ENCODE assay signal across 15 cellular contexts in the genomic region with DNA sequence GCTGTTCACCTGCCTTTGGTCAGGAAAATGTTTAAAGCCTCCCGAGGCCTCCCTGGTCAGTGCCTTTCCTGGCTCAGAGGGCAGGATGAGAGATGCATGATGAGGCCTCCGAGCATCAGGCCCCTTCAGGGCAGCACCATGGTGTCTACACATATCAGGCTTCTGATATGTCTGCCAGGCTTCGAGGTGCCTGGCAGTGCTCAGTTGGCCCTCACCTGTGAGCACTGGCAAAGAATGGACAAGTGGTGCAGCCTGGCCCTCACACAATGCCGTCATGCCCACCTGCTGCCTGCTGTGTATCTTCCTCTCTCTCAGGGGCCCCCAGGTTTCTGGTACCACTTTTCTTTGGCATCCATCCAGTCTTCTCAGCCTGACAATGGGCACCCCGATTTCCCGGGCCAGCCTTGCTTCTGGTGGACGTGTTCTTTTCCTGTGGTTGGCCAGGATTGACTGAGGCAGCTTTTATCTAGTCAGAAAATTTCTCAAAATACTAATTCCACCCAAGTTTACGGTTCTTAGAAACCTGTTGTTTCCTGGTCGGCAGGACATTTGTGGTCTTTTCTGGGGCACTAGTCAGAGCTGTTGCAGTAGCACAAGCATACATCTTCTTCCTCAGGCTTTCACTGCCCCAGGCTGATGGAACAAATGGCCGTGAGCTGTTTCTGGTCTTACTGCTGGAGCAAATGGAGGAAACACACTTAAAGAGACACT.
DNase-seq lines count a peak whose midpoint lies in the region; ATAC-seq and TF ChIP-seq lines count a peak whose summit lies in the region.
"Had no signal": no experiment of that assay in that cellular context is flagged by ENCODE, and none has a peak within 500 bp of the region (broad histone marks: within the 10 kb centered on the region; RNA-seq: fewer than 3 reads in every experiment).

No MANE protein-coding gene starts in this region.

- TF ChIP-seq RAD21 in IMR-90 (IDR thresholded peaks at IDR 0.05; ENCODE audit: low read length): no peak

- CTCF ChIA-PET in CD4-positive, alpha-beta T cell (lab: Charles Lee): interaction anchor here (1.6 to 2.6 kb wide), 2 partner anchors 52 to 71 kb away, joined by 6 to 12 read pairs; no protein-coding TSS in a partner anchor
- CTCF ChIA-PET in IMR-90 (lab: Yijun Ruan, JAX): interaction anchor here (1.1 kb wide), 1 partner anchor 8 kb away, joined by 3 read pairs; no protein-coding TSS in a partner anchor

- H3K4me1 Mint-ChIP-seq in CD4-positive, alpha-beta T cell (ENCODE audit: low read depth): no peaks in the 10 kb centered on the region
- H3K4me1 Mint-ChIP-seq in endodermal cell: no peaks in the 10 kb centered on the region

- H2BK15ac ChIP-seq in IMR-90 (ENCODE audit: low read depth, low read length): no peak overlapping the region
- H2BK15ac ChIP-seq in neuronal stem cell (ENCODE audit: low read length): no peak overlapping the region

- H3K4me2 ChIP-seq in IMR-90 (ENCODE audit: low read depth, low read length): no peak overlapping the region
- no peak overlapping the region for H3K4me2 ChIP-seq in neuronal stem cell (ENCODE audit: insufficient read depth, low read length, poor library complexity, severe bottlenecking)
- H3K4me2 ChIP-seq: BLaER1 had no signal

- no peaks in the 10 kb centered on the region for H4K20me1 ChIP-seq in IMR-90 (ENCODE audit: insufficient read depth, low read length)
- H4K20me1 ChIP-seq: BLaER1 had no signal

- H3K4ac ChIP-seq in IMR-90 (ENCODE audit: low read depth, low read length) (no peak overlapping the region), neuronal stem cell (ENCODE audit: low read length) (no peak overlapping the region)

- no peaks in the 10 kb centered on the region for H3K27me3 Mint-ChIP-seq in CD4-positive, alpha-beta T cell
- H3K27me3 Mint-ChIP-seq in endodermal cell (ENCODE audit: insufficient read depth): no peaks in the 10 kb centered on the region
- H3K27me3 Mint-ChIP-seq: stimulated activated naive B cell treated with anti-CD40 and anti-IgM and Interleukin-4, amounts not matched to agents 10 μg/mL and 1 μg/mL and 100 μg/mL, for 72 hours had no signal

- no peak overlapping the region for H3K18ac ChIP-seq in IMR-90 (ENCODE audit: low read depth, low read length)
- H3K18ac ChIP-seq in neuronal stem cell (ENCODE audit: low read length): no peak overlapping the region

- H2BK20ac ChIP-seq in IMR-90 (ENCODE audit: low read depth, low read length): no peak overlapping the region

- H3K14ac ChIP-seq in IMR-90 (replicated peaks; ENCODE audit: low read depth, low read length): no peak overlapping the region
- no peak overlapping the region for H3K14ac ChIP-seq in neuronal stem cell (ENCODE audit: low read length)

- H3K9me3 Mint-ChIP-seq in CD4-positive, alpha-beta T cell: no peaks in the 10 kb centered on the region
- H3K9me3 Mint-ChIP-seq in endodermal cell: no peaks in the 10 kb centered on the region
- H3K9me3 Mint-ChIP-seq: stimulated activated naive B cell treated with anti-CD40 and anti-IgM and Interleukin-4, amounts not matched to agents 10 μg/mL and 1 μg/mL and 100 μg/mL, for 72 hours had no signal

- no TSS peak for BruUV-seq in IMR-90 (replicated peaks; lab: Mats Ljungman, UMichigan)

- no peak for TF ChIP-seq CTCF in CD4-positive, alpha-beta T cell (IDR thresholded peaks at IDR 0.05)
- TF ChIP-seq CTCF in IMR-90 (conservative IDR thresholded peaks at IDR 0.05; ENCODE audit: low read depth, low read length) (no peak), endodermal cell (conservative IDR thresholded peaks at IDR 0.05) (no peak)

- peaks cover 0 to 15% of the 10 kb centered on the region in 2 experiments; a peak in 2 of 4 replicates for H3K79me1 ChIP-seq in IMR-90 (ENCODE audit: low read depth in 1 of 2, low read length in 2 of 2)
- H3K79me1 ChIP-seq in neuronal stem cell (ENCODE audit: low read depth, low read length): no peaks in the 10 kb centered on the region

- H2AK9ac ChIP-seq in IMR-90 (replicated peaks; ENCODE audit: low read depth, low read length, poor library complexity): no peak overlapping the region

- POLR2A ChIA-PET in CD4-positive, alpha-beta T cell (lab: Charles Lee): interaction anchor here (1.3 kb wide), 1 partner anchor 53 kb away, joined by 3 read pairs; no protein-coding TSS in a partner anchor
- POLR2A ChIA-PET in IMR-90 (lab: Charles Lee; ENCODE audit: unreplicated experiment): no interaction called here

- ATAC-seq in CD4-positive, alpha-beta T cell (ENCODE audit: poor library complexity): no peak
- ATAC-seq in IMR-90 (ENCODE audit: low read depth) (no peak), HG03378 (IDR thresholded peaks at IDR 0.05; ENCODE audit: unreplicated experiment) (no peak)
- ATAC-seq: stimulated activated naive B cell treated with anti-CD40 and anti-IgM and Interleukin-4, amounts not matched to agents 10 μg/mL and 1 μg/mL and 100 μg/mL, for 72 hours had no signal

- H3K4me3 ChIP-seq in IMR-90 (ENCODE audit: insufficient read depth, low read depth, low read length) (no peak overlapping the region), neuronal stem cell (ENCODE audit: low read length in 2 of 2) (no peak overlapping the region), endodermal cell (ENCODE audit: low read length) (no peak overlapping the region), HAP-1 (no peak overlapping the region)
- H3K4me3 ChIP-seq: BLaER1, psoas muscle had no signal

- in situ Hi-C loops in IMR-90 (cut with MboI; ENCODE audit: low sequenced_read_pairs) (loop anchor here (5.0 kb wide), 1 partner anchor 68 kb away; no protein-coding TSS in a partner anchor), HAP-1 (cut with MboI; ENCODE audit: low sequenced_read_pairs) (no loop called here)

- H2BK12ac ChIP-seq in neuronal stem cell (ENCODE audit: low read length): no peak overlapping the region

- H3K9ac ChIP-seq in IMR-90 (ENCODE audit: low read depth, low read length) (no peak overlapping the region), neuronal stem cell (ENCODE audit: low read depth, low read length, poor library complexity) (peak overlapping the region; percentile 1), endodermal cell (ENCODE audit: extremely low read depth, low read length, poor library complexity, severe bottlenecking) (no peak overlapping the region)
- H3K9ac ChIP-seq: BLaER1 had no signal

- no peaks in the 10 kb centered on the region for H3K27me3 ChIP-seq in CD4-positive, alpha-beta T cell (ENCODE audit: control insufficient read depth, insufficient read depth, low read length)
- H3K27me3 ChIP-seq in IMR-90 (ENCODE audit: control insufficient read depth, insufficient read depth, low read length) (no peaks in the 10 kb centered on the region), neuronal stem cell (ENCODE audit: control insufficient read depth in 3 of 3, insufficient read depth in 3 of 3, low read depth in 1 of 3, low read length in 3 of 3) (no peaks in the 10 kb centered on the region), endodermal cell (ENCODE audit: control insufficient read depth, insufficient read depth, low read length, poor library complexity, severe bottlenecking) (no peaks in the 10 kb centered on the region), HAP-1 (ENCODE audit: low read depth) (no peaks in the 10 kb centered on the region)
- H3K27me3 ChIP-seq: BLaER1 had no signal

- H4K91ac ChIP-seq in IMR-90 (ENCODE audit: insufficient read depth, low read depth, low read length): no peak overlapping the region
- H4K91ac ChIP-seq in neuronal stem cell (ENCODE audit: low read depth, low read length, poor library complexity): no peak overlapping the region

- no peak overlapping the region for H2BK120ac ChIP-seq in IMR-90 (ENCODE audit: low read depth, low read length)
- H2BK120ac ChIP-seq in neuronal stem cell (ENCODE audit: low read depth, low read length): no peak overlapping the region

- no peak overlapping the region for H3K4me3 Mint-ChIP-seq in CD4-positive, alpha-beta T cell
- H3K4me3 Mint-ChIP-seq in endodermal cell: no peak overlapping the region
- H3K4me3 Mint-ChIP-seq: stimulated activated naive B cell treated with anti-CD40 and anti-IgM and Interleukin-4, amounts not matched to agents 10 μg/mL and 1 μg/mL and 100 μg/mL, for 72 hours had no signal

- peaks cover 8% of the 10 kb centered on the region for H3K4me1 ChIP-seq in IMR-90 (ENCODE audit: control insufficient read depth, insufficient read depth, low read length)
- H3K4me1 ChIP-seq in neuronal stem cell (ENCODE audit: control insufficient read depth in 2 of 2, insufficient read depth in 1 of 2, low read depth in 1 of 2, low read length in 2 of 2): peaks cover 0 to 5% of the 10 kb centered on the region in 2 donors
- no peaks in the 10 kb centered on the region for H3K4me1 ChIP-seq in endodermal cell (ENCODE audit: control insufficient read depth, insufficient read depth, low read length)
- H3K4me1 ChIP-seq in HAP-1: no peaks in the 10 kb centered on the region
- H3K4me1 ChIP-seq: BLaER1, psoas muscle had no signal

- no peaks in the 10 kb centered on the region for H3K9me3 ChIP-seq in CD4-positive, alpha-beta T cell (ENCODE audit: control insufficient read depth, low read length)
- H3K9me3 ChIP-seq in IMR-90 (ENCODE audit: control insufficient read depth, insufficient read depth, low read length) (no peaks in the 10 kb centered on the region), neuronal stem cell (replicated peaks in 1 of 2; ENCODE audit: control insufficient read depth in 2 of 2, insufficient read depth in 1 of 2, low read depth in 1 of 2, low read length in 2 of 2) (no peaks in the 10 kb centered on the region), endodermal cell (ENCODE audit: control insufficient read depth, low read length) (no peaks in the 10 kb centered on the region), HAP-1 (no peaks in the 10 kb centered on the region)
- H3K9me3 ChIP-seq: BLaER1, psoas muscle had no signal

- peak overlapping the region; percentile 47 for H3K27ac Mint-ChIP-seq in CD4-positive, alpha-beta T cell
- H3K27ac Mint-ChIP-seq in endodermal cell: no peak overlapping the region
- H3K27ac Mint-ChIP-seq: stimulated activated naive B cell treated with anti-CD40 and anti-IgM and Interleukin-4, amounts not matched to agents 10 μg/mL and 1 μg/mL and 100 μg/mL, for 72 hours had no signal

- H3K36me3 Mint-ChIP-seq in CD4-positive, alpha-beta T cell (ENCODE audit: low read depth): peaks cover 61% of the 10 kb centered on the region
- H3K36me3 Mint-ChIP-seq in endodermal cell (ENCODE audit: low read depth): peaks cover 37% of the 10 kb centered on the region

- H3K56ac ChIP-seq in IMR-90 (ENCODE audit: extremely low read depth, insufficient read depth, low read length): no peak overlapping the region

- dilution Hi-C loops in IMR-90 (cut with HindIII; ENCODE audit: low sequenced_read_pairs, unreplicated experiment): no loop called here

- H3K9me1 ChIP-seq in IMR-90 (ENCODE audit: insufficient read depth, low read length): peaks cover 14% of the 10 kb centered on the region

- H2BK5ac ChIP-seq in IMR-90 (ENCODE audit: low read depth, low read length, poor library complexity, severe bottlenecking) (no peak overlapping the region), neuronal stem cell (ENCODE audit: low read length) (no peak overlapping the region)

- H4K8ac ChIP-seq in IMR-90 (ENCODE audit: low read depth in 2 of 2, low read length in 2 of 2) (no peak overlapping the region), neuronal stem cell (ENCODE audit: low read depth, low read length) (no peak overlapping the region)

- no peak for DNase-seq in CD4-positive, alpha-beta T cell
- DNase-seq in IMR-90: no peak
- peak; percentile 60 for DNase-seq in cerebellum (ENCODE audit: low spot score)
- DNase-seq in neuronal stem cell (ENCODE audit: low spot score): no peak
- DNase-seq in NCI-H748 (lab: John Stamatoyannopoulos, UW; ENCODE audit: unreplicated experiment): no peak
- no peak for DNase-seq in endodermal cell
- DNase-seq in HAP-1 (ENCODE audit: low spot score in 2 of 2): no peak
- DNase-seq: activated CD4-positive, CD25-positive, alpha-beta regulatory T cell; cortex of kidney; NCI-H1417 treated with DMSO at 0.1 percent for 48 hours; psoas muscle; stimulated activated CD4-positive, alpha-beta T cell treated with anti-CD3 and anti-CD28 coated beads, Interleukin-4, amount 100 ng/mL, for 24 hours; stimulated activated naive B cell treated with anti-CD40 and anti-IgM and Interleukin-4, amounts not matched to agents 10 μg/mL and 1 μg/mL and 100 μg/mL, for 72 hours had no signal

- H4K5ac ChIP-seq in IMR-90 (ENCODE audit: low read depth, low read length): no peak overlapping the region

- no peak overlapping the region; the same call in 1 of the 2 replicates for H2AK5ac ChIP-seq in IMR-90 (ENCODE audit: low read depth, low read length)
- H2AK5ac ChIP-seq in neuronal stem cell (ENCODE audit: low read depth, low read length): no peak overlapping the region

- TF ChIP-seq POLR2A in IMR-90 (IDR thresholded peaks at IDR 0.05; ENCODE audit: low read depth, low read length): no peak

- peak overlapping the region; percentile 4; the same call in 1 of the 2 replicates for H3K23ac ChIP-seq in IMR-90 (ENCODE audit: low read depth, low read length)
- H3K23ac ChIP-seq in neuronal stem cell (ENCODE audit: low read depth, low read length, poor library complexity): no peak overlapping the region

- intact Hi-C loops in CD4-positive, alpha-beta T cell (cut with DNase I, micrococcal nuclease): no loop called here
- intact Hi-C loops in IMR-90 (cut with micrococcal nuclease): loop anchor here (5.0 kb wide), 1 partner anchor 53 kb away; no protein-coding TSS in a partner anchor

- H2AFZ ChIP-seq in IMR-90 (replicated peaks; ENCODE audit: low read length, poor library complexity) (no peak overlapping the region), neuronal stem cell (ENCODE audit: low read length) (no peak overlapping the region)

- H3K27ac ChIP-seq in CD4-positive, alpha-beta T cell (ENCODE audit: low read depth, low read length): no peak overlapping the region
- H3K27ac ChIP-seq in IMR-90 (ENCODE audit: insufficient read depth, low read length) (no peak overlapping the region), neuronal stem cell (replicated peaks; ENCODE audit: low read length) (no peak overlapping the region), endodermal cell (ENCODE audit: low read depth, low read length) (no peak overlapping the region)
- H3K27ac ChIP-seq: BLaER1, psoas muscle had no signal

- WGBS in IMR-90 (ENCODE audit: extremely low coverage in 2 of 2, insufficient read length in 1 of 2), 2 experiments: 71% methylated on average over 8 of the region's 10 CpGs; no CpG with 5 or more reads in 1 of the 2 experiments
- no CpG with 5 or more reads among the region's 10 CpGs for WGBS in neuronal stem cell (ENCODE audit: extremely low coverage in 2 of 2, insufficient read length in 2 of 2, insufficient replicate concordance in 1 of 2), 2 donors
- 93 to 94% methylated on average over 8 to 10 of the region's 10 CpGs for WGBS in endodermal cell (ENCODE audit: insufficient coverage in 1 of 2, insufficient read length in 1 of 2), 2 experiments

- H3K36me3 ChIP-seq in IMR-90 (ENCODE audit: control insufficient read depth, insufficient read depth, low read length) (peaks cover 33% of the 10 kb centered on the region), neuronal stem cell (replicated peaks in 1 of 2; ENCODE audit: control insufficient read depth in 2 of 2, insufficient read depth in 2 of 2, low read length in 2 of 2) (peaks cover 27 to 86% of the 10 kb centered on the region in 2 donors), endodermal cell (ENCODE audit: control insufficient read depth, insufficient read depth, low read length) (peaks cover 39% of the 10 kb centered on the region), HAP-1 (replicated peaks) (peaks cover 6% of the 10 kb centered on the region)
